In genomic region chr5:134609232-134609851, GRCh38 we compare ENCODE assay signal across 10 cellular contexts. TPM values are rescaled to one million over a fixed set of nuclear protein-coding genes. Genes with fewer than 3 reads are reported as not detected.
DNase-seq lines count a peak whose midpoint lies in the region; ATAC-seq and TF ChIP-seq lines count a peak whose summit lies in the region.
"Had no signal": no experiment of that assay in that cellular context is flagged by ENCODE, and none has a peak within 500 bp of the region (broad histone marks: within the 10 kb centered on the region; RNA-seq: fewer than 3 reads in every experiment).

No MANE protein-coding gene starts in this region.

- no peak overlapping the region for H3K4me3 Mint-ChIP-seq in activated naive CD8-positive, alpha-beta T cell treated with anti-CD3 and anti-CD28 coated beads for 36 hours
- H3K4me3 Mint-ChIP-seq in stimulated activated naive CD8-positive, alpha-beta T cell treated with anti-CD3 and anti-CD28 coated beads, Interleukin-15, amount 100 ng/mL, for 72 hours: peak overlapping the region; percentile 41 to 63

- H3K27me3 ChIP-seq in right atrium auricular region: no peaks in the 10 kb centered on the region
- no peaks in the 10 kb centered on the region for H3K27me3 ChIP-seq in SK-N-SH (ENCODE audit: insufficient read depth)
- H3K27me3 ChIP-seq: SJCRH30 had no signal

- CTCF ChIA-PET in SK-N-SH (lab: Yijun Ruan, JAX): interaction anchor here (1.6 to 1.7 kb wide), 2 partner anchors 198 to 469 kb away, joined by 3 to 4 read pairs; partner anchors contain the start of gene CDKN2AIPNL

- H2AFZ ChIP-seq in SK-N-SH (ENCODE audit: low read depth): no peak overlapping the region

- H3K9ac ChIP-seq in SK-N-SH: no peak overlapping the region

- H3K79me2 ChIP-seq in SK-N-SH (ENCODE audit: insufficient read depth): no peaks in the 10 kb centered on the region

- H3K9me3 Mint-ChIP-seq in activated naive CD8-positive, alpha-beta T cell treated with anti-CD3 and anti-CD28 coated beads for 36 hours: no peaks in the 10 kb centered on the region
- H3K9me3 Mint-ChIP-seq in stimulated activated naive CD8-positive, alpha-beta T cell treated with anti-CD3 and anti-CD28 coated beads, Interleukin-15, amount 100 ng/mL, for 72 hours: no peaks in the 10 kb centered on the region

- H3K27me3 Mint-ChIP-seq in activated naive CD8-positive, alpha-beta T cell treated with anti-CD3 and anti-CD28 coated beads for 36 hours: no peaks in the 10 kb centered on the region
- H3K27me3 Mint-ChIP-seq in stimulated activated naive CD8-positive, alpha-beta T cell treated with anti-CD3 and anti-CD28 coated beads, Interleukin-15, amount 100 ng/mL, for 72 hours: no peaks in the 10 kb centered on the region

- peak overlapping the region; percentile 79 for H3K27ac Mint-ChIP-seq in activated naive CD8-positive, alpha-beta T cell treated with anti-CD3 and anti-CD28 coated beads for 36 hours
- H3K27ac Mint-ChIP-seq in stimulated activated naive CD8-positive, alpha-beta T cell treated with anti-CD3 and anti-CD28 coated beads, Interleukin-15, amount 100 ng/mL, for 72 hours: peak overlapping the region; percentile 99 to 100

- POLR2A ChIA-PET in SK-N-SH (lab: Yijun Ruan, JAX): interaction anchor here (0.6 kb wide), 1 partner anchor 62 kb away, joined by 5 read pairs; no protein-coding TSS in a partner anchor

- H3F3A ChIP-seq in SK-N-SH (replicated peaks; ENCODE audit: insufficient read depth): peaks cover 9% of the 10 kb centered on the region

- WGBS in SK-N-SH (ENCODE audit: low lambda C conversion rate): 94% methylated on average over 3 of the region's 3 CpGs

- H4K20me1 ChIP-seq in SK-N-SH (ENCODE audit: insufficient read depth): no peaks in the 10 kb centered on the region

- peaks cover 77% of the 10 kb centered on the region for H3K36me3 ChIP-seq in right atrium auricular region
- peaks cover 63 to 79% of the 10 kb centered on the region in 2 experiments for H3K36me3 ChIP-seq in SK-N-SH (replicated peaks in 1 of 2; ENCODE audit: control insufficient read depth in 1 of 2, insufficient read depth in 2 of 2, low read length in 1 of 2)

- peaks cover 28% of the 10 kb centered on the region for H3K4me1 Mint-ChIP-seq in activated naive CD8-positive, alpha-beta T cell treated with anti-CD3 and anti-CD28 coated beads for 36 hours
- peaks cover 35% of the 10 kb centered on the region for H3K4me1 Mint-ChIP-seq in stimulated activated naive CD8-positive, alpha-beta T cell treated with anti-CD3 and anti-CD28 coated beads, Interleukin-15, amount 100 ng/mL, for 72 hours

- H3K4me3 ChIP-seq in right atrium auricular region: no peak overlapping the region
- no peak overlapping the region for H3K4me3 ChIP-seq in SK-N-SH (ENCODE audit: low read depth in 2 of 2, low read length in 1 of 2)
- H3K4me3 ChIP-seq: SJCRH30 had no signal

- H3K36me3 Mint-ChIP-seq in activated naive CD8-positive, alpha-beta T cell treated with anti-CD3 and anti-CD28 coated beads for 36 hours: peaks cover 23% of the 10 kb centered on the region

- DNase-seq in Right ventricle myocardium superior (no peak), right atrium auricular region (ENCODE audit: low spot score) (no peak), sciatic nerve (ENCODE audit: low spot score) (no peak), SK-N-SH (no peak)
- no peak for DNase-seq in activated naive CD8-positive, alpha-beta T cell treated with anti-CD3 and anti-CD28 coated beads for 36 hours
- DNase-seq in stimulated activated naive CD8-positive, alpha-beta T cell treated with anti-CD3 and anti-CD28 coated beads, Interleukin-15, amount 100 ng/mL, for 72 hours: peak in 1 of 2 donors; percentile 44
- DNase-seq: activated effector memory CD4-positive, alpha-beta T cell treated with Interleukin-2 at 50 U/mL for 16 hours; SJCRH30 had no signal

- H3K27ac ChIP-seq in right atrium auricular region (peak overlapping the region in 1 of 2 donors; percentile 45), SK-N-SH (ENCODE audit: low read depth in 2 of 2, low read length in 1 of 2) (no peak overlapping the region)
- H3K27ac ChIP-seq: SJCRH30 had no signal

- intact Hi-C loops in Right ventricle myocardium superior (cut with DNase I): no loop called here
- intact Hi-C loops in sciatic nerve (cut with DNase I): no loop called here

- H3K4me1 ChIP-seq in right atrium auricular region: no peaks in the 10 kb centered on the region
- no peaks in the 10 kb centered on the region for H3K4me1 ChIP-seq in SK-N-SH (ENCODE audit: control insufficient read depth in 1 of 2, insufficient read depth in 2 of 2, low read depth in 1 of 2, low read length in 1 of 2)
- H3K4me1 ChIP-seq: SJCRH30 had no signal

- no peak for TF ChIP-seq EP300 in SK-N-SH (IDR thresholded peaks at IDR 0.05; ENCODE audit: borderline replicate concordance in 1 of 2, low read depth in 1 of 2, low read length in 1 of 2)

- no peak for TF ChIP-seq RAD21 in SK-N-SH (IDR thresholded peaks at IDR 0.05; ENCODE audit: low read length)

- H3K4me2 ChIP-seq in SK-N-SH: no peak overlapping the region

- no peaks in the 10 kb centered on the region for H3K9me2 ChIP-seq in SK-N-SH

- no peaks in the 10 kb centered on the region for H3K9me3 ChIP-seq in right atrium auricular region
- H3K9me3 ChIP-seq in SK-N-SH: no peaks in the 10 kb centered on the region
- H3K9me3 ChIP-seq: SJCRH30 had no signal

- ATAC-seq in Right ventricle myocardium superior (ENCODE audit: poor library complexity) (peak; percentile 22), HG03064 (IDR thresholded peaks at IDR 0.05; ENCODE audit: low read depth, unreplicated experiment) (peak; percentile 48), sciatic nerve (no peak), GM18868 (IDR thresholded peaks at IDR 0.05; ENCODE audit: unreplicated experiment) (no peak)
- peak; percentile 94 for ATAC-seq in stimulated activated naive CD8-positive, alpha-beta T cell treated with anti-CD3 and anti-CD28 coated beads, Interleukin-15, amount 100 ng/mL, for 72 hours

- TF ChIP-seq CTCF in right atrium auricular region (IDR thresholded peaks at IDR 0.05) (no peak), SK-N-SH (IDR thresholded peaks at IDR 0.05) (no peak)

TF ChIP-seq in SK-N-SH, 30 proteins besides CTCF, POLR2A, EP300 and RAD21 (continues in another document):
- TF ChIP-seq RCOR1 (IDR thresholded peaks at IDR 0.05; ENCODE audit: low read length): no peak
- TF ChIP-seq YY1 (IDR thresholded peaks at IDR 0.05; ENCODE audit: low read depth): no peak
- no peak for TF ChIP-seq SIN3A (IDR thresholded peaks at IDR 0.05; ENCODE audit: borderline replicate concordance, low read depth, low read length)
- no peak for TF ChIP-seq IRF3 (IDR thresholded peaks at IDR 0.05; ENCODE audit: low read depth, low read length)
- no peak for TF ChIP-seq PBX3 (IDR thresholded peaks at IDR 0.05)
- no peak for TF ChIP-seq MXI1 (IDR thresholded peaks at IDR 0.05; ENCODE audit: low read depth, low read length)
- no peak for TF ChIP-seq USF2 (IDR thresholded peaks at IDR 0.05; ENCODE audit: borderline replicate concordance, low read depth, low read length)
- no peak for TF ChIP-seq GABPA (IDR thresholded peaks at IDR 0.05; ENCODE audit: low read depth)
- no peak for TF ChIP-seq NRF1 (IDR thresholded peaks at IDR 0.05; ENCODE audit: low read depth, low read length)
- TF ChIP-seq MEF2A (IDR thresholded peaks at IDR 0.05; ENCODE audit: borderline replicate concordance, low read depth): no peak
- TF ChIP-seq FOXJ3 (CRISPR knock-in tag; IDR thresholded peaks at IDR 0.05): no peak

RNA-seq across cellular contexts. Expression of gene SAR1B, which starts 23.3 kb away (rescaled TPM):
- 88.6 TPM for total RNA-seq in Right ventricle myocardium superior
- total RNA-seq in right atrium auricular region: 10 to 100 TPM; 54.6 to 60.9 TPM
- total RNA-seq in activated naive CD8-positive, alpha-beta T cell treated with anti-CD3 and anti-CD28 coated beads for 36 hours: 10 to 100 TPM; 50.0 to 54.2 TPM
- 60.0 TPM for total RNA-seq in sciatic nerve
- 14.1 and 20.3 TPM in 2 replicates for polyA plus RNA-seq in SK-N-SH (2012; rRNA removed)
- polyA plus RNA-seq in SK-N-SH (2012; cell fraction: cytosol; rRNA removed): 23.3 and 37.3 TPM in 2 replicates
- 5.2 and 11.6 TPM in 2 replicates for polyA plus RNA-seq in SK-N-SH (2012; cell fraction: nucleus; rRNA removed)

RNA-seq across cellular contexts. Expression of gene SEC24A, which starts 39.2 kb away (rescaled TPM):
- total RNA-seq in Right ventricle myocardium superior: 5.6 TPM
- total RNA-seq in right atrium auricular region: 10 to 100 TPM in 1 of 2 donors, 1 to 10 TPM in 1; 9.6 to 12.8 TPM
- total RNA-seq in activated naive CD8-positive, alpha-beta T cell treated with anti-CD3 and anti-CD28 coated beads for 36 hours: 10 to 100 TPM; 22.6 to 24.2 TPM
- 26.3 TPM for total RNA-seq in sciatic nerve
- polyA plus RNA-seq in SK-N-SH (2012; rRNA removed): 7.4 and 9.9 TPM in 2 replicates
- polyA plus RNA-seq in SK-N-SH (2012; cell fraction: cytosol; rRNA removed): 9.9 and 10.6 TPM in 2 replicates
- 4.6 and 11.0 TPM in 2 replicates for polyA plus RNA-seq in SK-N-SH (2012; cell fraction: nucleus; rRNA removed)

Comparison
In these comparisons a context has a peak if more than half of its experiments do, and no peak if none do; other contexts are left out.
1. ATAC-seq: peak in Right ventricle myocardium superior (single experiment), HG03064 (single experiment) and stimulated activated naive CD8-positive, alpha-beta T cell treated with anti-CD3 and anti-CD28 coated beads, Interleukin-15, amount 100 ng/mL, for 72 hours (single experiment); none in sciatic nerve (single experiment) and GM18868 (single experiment).